ENCODE assay signal across 8 cellular contexts in the genomic region with DNA sequence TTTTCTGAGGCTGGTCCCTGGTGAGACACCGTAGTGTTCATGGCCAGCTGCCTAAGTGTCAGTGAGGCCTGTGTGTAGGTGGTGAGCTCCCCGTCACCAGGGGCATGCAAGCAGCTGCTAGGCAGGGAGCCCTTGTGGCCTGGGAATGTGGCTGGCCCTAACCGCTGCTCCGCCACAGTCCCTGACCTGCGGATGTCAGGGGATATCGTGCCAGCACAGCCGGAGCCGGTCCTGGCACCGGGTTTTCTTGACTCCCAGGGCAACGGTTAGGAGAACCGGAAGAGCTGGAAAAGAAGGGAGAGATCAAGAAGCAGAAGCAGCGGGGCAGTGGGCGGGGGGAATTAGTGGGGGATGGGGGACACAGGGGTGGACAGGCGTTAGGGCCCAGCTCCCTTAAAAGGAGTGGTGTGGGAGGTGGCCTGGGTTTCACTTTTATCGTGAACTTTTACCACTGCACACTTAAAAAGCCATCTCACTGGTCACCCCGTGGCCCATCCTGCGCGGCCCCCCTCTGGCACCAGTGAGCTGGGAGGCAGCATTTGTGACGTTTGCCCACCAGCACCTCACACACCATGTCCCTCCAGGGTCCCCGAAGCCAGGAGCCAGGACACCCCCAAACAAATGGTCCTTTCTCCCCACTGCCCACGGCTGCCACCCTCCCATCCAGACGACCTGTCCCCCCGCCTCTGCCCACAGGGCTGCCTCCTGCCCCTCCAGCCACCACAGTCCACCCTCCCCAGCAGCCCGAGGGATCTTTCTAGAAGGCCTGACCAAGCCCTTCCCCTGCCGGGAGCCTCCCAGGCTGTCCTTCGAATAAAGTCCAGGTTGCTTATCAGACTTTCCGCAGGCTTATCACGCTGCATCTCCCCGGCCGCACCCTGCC. TPM values are rescaled to one million over a fixed set of nuclear protein-coding genes. Genes with fewer than 3 reads are reported as not detected.
DNase-seq lines count a peak whose midpoint lies in the region; ATAC-seq and TF ChIP-seq lines count a peak whose summit lies in the region.

No MANE protein-coding gene starts in this region.

- no peaks in the 10 kb centered on the region for H3K36me3 Mint-ChIP-seq in progenitor cell of endocrine pancreas (ENCODE audit: insufficient read depth)

- H3K27ac Mint-ChIP-seq in progenitor cell of endocrine pancreas: no peak overlapping the region

- peaks cover 6% of the 10 kb centered on the region for H3K4me1 Mint-ChIP-seq in progenitor cell of endocrine pancreas (ENCODE audit: low read depth)

- 28% methylated on average over 30 of the region's 30 CpGs for WGBS in prostate gland

- H3K27me3 ChIP-seq in foreskin keratinocyte: peaks cover 4% of the 10 kb centered on the region
- H3K27me3 ChIP-seq in prostate gland (replicated peaks; ENCODE audit: insufficient read depth): no peaks in the 10 kb centered on the region

- no peak overlapping the region for H3K4me3 Mint-ChIP-seq in progenitor cell of endocrine pancreas (ENCODE audit: low read depth)

- no peaks in the 10 kb centered on the region for H3K36me3 ChIP-seq in prostate gland

- no peak for ATAC-seq in foreskin keratinocyte
- ATAC-seq in GM21390 (IDR thresholded peaks at IDR 0.05; ENCODE audit: unreplicated experiment): no peak

- peak overlapping the region in 1 of 2 donors; percentile 34 for H3K4me3 ChIP-seq in prostate gland

- H3K9me3 Mint-ChIP-seq in progenitor cell of endocrine pancreas (ENCODE audit: low read depth): no peaks in the 10 kb centered on the region

- peaks cover 8% of the 10 kb centered on the region for H3K27me3 Mint-ChIP-seq in progenitor cell of endocrine pancreas

- TF ChIP-seq POLR2A in prostate gland (IDR thresholded peaks at IDR 0.05): no peak

- H3K27ac ChIP-seq in foreskin keratinocyte: peak overlapping the region; percentile 25
- peak overlapping the region; percentile 72 to 86 for H3K27ac ChIP-seq in prostate gland

- intact Hi-C loops in prostate gland (cut with DNase I): loop anchor here (5.0 kb wide), 1 partner anchor 76 kb away; no protein-coding TSS in a partner anchor

- H3K4me1 ChIP-seq in foreskin keratinocyte (peaks cover 8% of the 10 kb centered on the region), prostate gland (replicated peaks) (peaks cover 13% of the 10 kb centered on the region)

- H3K9me3 ChIP-seq in prostate gland: no peaks in the 10 kb centered on the region

- no peak for TF ChIP-seq CTCF in foreskin keratinocyte (conservative IDR thresholded peaks at IDR 0.05)
- TF ChIP-seq CTCF in prostate gland (IDR thresholded peaks at IDR 0.05): no peak
- no peak for TF ChIP-seq CTCF in progenitor cell of endocrine pancreas (IDR thresholded peaks at IDR 0.05; ENCODE audit: unreplicated experiment)

- DNase-seq in GM04504 (ENCODE audit: low read depth) (peak; percentile 45), SKM-1 treated with dmso at 0.1 percent for 144 hours (lab: John Stamatoyannopoulos, UW; ENCODE audit: unreplicated experiment) (peak; percentile 80), foreskin keratinocyte (peak in 1 of 2 donors; percentile 32), prostate gland (ENCODE audit: low spot score) (peak; percentile 29), NCI-H146 (lab: John Stamatoyannopoulos, UW) (no peak), SIG-M5 (lab: John Stamatoyannopoulos, UW) (no peak), progenitor cell of endocrine pancreas (ENCODE audit: low spot score, unreplicated experiment) (no peak)

RNA-seq across cellular contexts. Expression of a gene that starts 1.7 kb away (rescaled TPM):
- total RNA-seq in foreskin keratinocyte (19.7 and 20.8 TPM in 2 replicates), prostate gland (10 to 100 TPM; 31.1 to 42.0 TPM), progenitor cell of endocrine pancreas (12.7 and 13.9 TPM in 2 replicates)
- 20.6 and 28.1 TPM in 2 replicates for polyA plus RNA-seq in foreskin keratinocyte

RNA-seq across cellular contexts. Expression of a gene that starts 43.2 kb away (rescaled TPM):
- 57.2 and 58.9 TPM in 2 replicates for total RNA-seq in foreskin keratinocyte
- 49.1 and 50.1 TPM in 2 replicates for polyA plus RNA-seq in foreskin keratinocyte
- 100 to 1,000 TPM in 1 of 2 donors, 10 to 100 TPM in 1; 64.9 to 146 TPM for total RNA-seq in prostate gland
- total RNA-seq in progenitor cell of endocrine pancreas: 145 and 150 TPM in 2 replicates

Comparison
In these comparisons a context has a peak if more than half of its experiments do, and no peak if none do; other contexts are left out.
1. DNase-seq: peak in GM04504 (single experiment), SKM-1 treated with dmso at 0.1 percent for 144 hours (single experiment) and prostate gland (single experiment); none in NCI-H146 (single experiment), SIG-M5 (single experiment) and progenitor cell of endocrine pancreas (single experiment).